Comparison of ENCODE assay signal across 22 cellular contexts in the genomic region with DNA sequence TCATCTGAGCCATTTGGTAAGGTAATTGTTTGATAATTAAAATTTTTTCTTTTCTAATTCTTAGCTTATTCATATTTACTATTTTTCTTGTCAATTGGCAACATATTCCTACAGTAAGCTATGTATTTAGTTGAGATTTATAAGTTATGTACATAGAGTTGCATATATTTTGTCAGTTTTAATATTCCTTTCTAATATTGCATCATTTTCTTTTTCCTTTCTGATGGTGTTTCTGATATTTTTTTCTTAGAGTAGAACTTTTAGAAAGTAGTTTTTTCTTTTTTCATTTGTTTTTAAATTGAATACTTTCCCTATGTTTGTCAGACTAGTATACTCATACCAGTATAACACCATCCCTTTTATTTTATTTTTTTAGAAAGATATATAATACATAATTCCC.
DNase-seq lines count a peak whose midpoint lies in the region; ATAC-seq, FAIRE-seq and TF ChIP-seq lines count a peak whose summit lies in the region.
"Had no signal": no experiment of that assay in that cellular context is flagged by ENCODE, and none has a peak within 500 bp of the region (broad histone marks: within the 10 kb centered on the region; RNA-seq: fewer than 3 reads in every experiment).

No MANE protein-coding gene starts in this region.

- in situ Hi-C loops in HepG2 (cut with HindIII; ENCODE audit: extremely low pct_ligation_motif_present, low pct_unique_long_range_greater_than_20kb) (no loop called here), K562 (cut with MboI) (no loop called here)

- H3K36me3 ChIP-seq in HepG2 (replicated peaks in 1 of 2; ENCODE audit: control insufficient read depth in 1 of 2, insufficient read depth in 2 of 2, low read length in 2 of 2) (no peaks in the 10 kb centered on the region), right lobe of liver (no peaks in the 10 kb centered on the region), K562 (ENCODE audit: control insufficient read depth, insufficient read depth, low read length) (no peaks in the 10 kb centered on the region)
- H3K36me3 ChIP-seq: BE2C, BLaER1 had no signal

- intact Hi-C loops in HepG2 (cut with micrococcal nuclease; ENCODE audit: unreplicated experiment) = no loop called here
- intact Hi-C loops in right lobe of liver (cut with DNase I) = no loop called here
- intact Hi-C loops in K562 (cut with micrococcal nuclease) = no loop called here

- no peak for TF ChIP-seq RAD21 in HepG2 (CRISPR knock-in tag; IDR thresholded peaks at IDR 0.05)
- TF ChIP-seq RAD21 in K562 (CRISPR knock-in tag; conservative IDR thresholded peaks at IDR 0.05 in 1 of 2, IDR thresholded peaks at IDR 0.05 in 1 of 2) = no peak

- H3K4me2 ChIP-seq in HepG2 (ENCODE audit: low read depth, low read length) = no peak overlapping the region
- no peak overlapping the region for H3K4me2 ChIP-seq in K562 (ENCODE audit: insufficient read depth, low read length)
- H3K4me2 ChIP-seq: BLaER1 had no signal

- DNase-seq in HepG2 (ENCODE audit: low spot score) (no peak), right lobe of liver (no peak), K562 (ENCODE audit: extremely low read depth in 1 of 4, low spot score in 3 of 4) (no peak), NCI-H345 treated with DMSO at 0.1 percent for 48 hours (lab: John Stamatoyannopoulos, UW; ENCODE audit: unreplicated experiment) (no peak)
- DNase-seq: ACHN; BE2C; C1 segment of cervical spinal cord; CD4-positive, alpha-beta memory T cell; CD4-positive, CD25-positive, alpha-beta regulatory T cell; CD8-positive, alpha-beta memory T cell; COR-L47; DMS 273 treated with DMSO at 0.1 percent for 48 hours; DMS153; DMS79 treated with DMSO at 0.1 percent for 48 hours; GDM1 had no signal

- no peak for ATAC-seq in HepG2
- ATAC-seq in right lobe of liver = no peak
- ATAC-seq in K562 = no peak
- no peak for ATAC-seq in GM21717 (IDR thresholded peaks at IDR 0.05; ENCODE audit: unreplicated experiment)
- ATAC-seq: GM12878 had no signal

- H3K79me2 ChIP-seq in HepG2 (ENCODE audit: insufficient read depth, low read length) = no peaks in the 10 kb centered on the region
- H3K79me2 ChIP-seq in K562 (ENCODE audit: control insufficient read depth, insufficient read depth, low read length) = no peaks in the 10 kb centered on the region

- no peaks in the 10 kb centered on the region for H3K9me3 ChIP-seq in HepG2 (ENCODE audit: low read length)
- no peaks in the 10 kb centered on the region for H3K9me3 ChIP-seq in right lobe of liver
- H3K9me3 ChIP-seq in K562 (replicated peaks; ENCODE audit: control insufficient read depth, insufficient read depth, low read depth, low read length) = no peaks in the 10 kb centered on the region
- H3K9me3 ChIP-seq: BE2C, BLaER1 had no signal

- no peak for TF ChIP-seq EP300 in HepG2 (IDR thresholded peaks at IDR 0.05; ENCODE audit: low read depth in 2 of 2, low read length in 2 of 2)
- TF ChIP-seq EP300 in HepG2 (CRISPR knock-in tag; IDR thresholded peaks at IDR 0.05; ENCODE audit: borderline replicate concordance) = no peak
- no peak for TF ChIP-seq EP300 in K562 (IDR thresholded peaks at IDR 0.05; ENCODE audit: low read length)

- H4K20me1 ChIP-seq in HepG2 (ENCODE audit: insufficient read depth, low read length) = no peaks in the 10 kb centered on the region
- no peaks in the 10 kb centered on the region for H4K20me1 ChIP-seq in K562 (replicated peaks; ENCODE audit: control insufficient read depth, insufficient read depth, low read length)
- H4K20me1 ChIP-seq: BLaER1 had no signal

- H3K4me1 ChIP-seq in HepG2 (ENCODE audit: insufficient read depth, low read length) = peaks cover 7% of the 10 kb centered on the region
- H3K4me1 ChIP-seq in right lobe of liver = no peaks in the 10 kb centered on the region
- no peaks in the 10 kb centered on the region for H3K4me1 ChIP-seq in K562 (replicated peaks in 1 of 2; ENCODE audit: control insufficient read depth in 2 of 2, insufficient read depth in 2 of 2, low read length in 2 of 2)
- H3K4me1 ChIP-seq: BE2C, BLaER1 had no signal

- TF ChIP-seq POLR2A in HepG2 (IDR thresholded peaks at IDR 0.05; ENCODE audit: insufficient read depth in 1 of 2, low read depth in 2 of 2, low read length in 2 of 2) (no peak), right lobe of liver (IDR thresholded peaks at IDR 0.05) (no peak), K562 (conservative IDR thresholded peaks at IDR 0.05) (no peak)

- POLR2A ChIA-PET in HepG2 (lab: Yijun Ruan, JAX) = interaction anchor here (0.8 kb wide), 1 partner anchor 62 kb away, joined by 3 read pairs; no protein-coding TSS in a partner anchor
- POLR2A ChIA-PET in K562 (lab: Yijun Ruan, JAX) = no interaction called here

- H3K4me3 ChIP-seq in HepG2 (replicated peaks in 1 of 3; ENCODE audit: insufficient read depth in 1 of 3, low read depth in 2 of 3, low read length in 3 of 3) (no peak overlapping the region), right lobe of liver (no peak overlapping the region), K562 (no peak overlapping the region)
- H3K4me3 ChIP-seq: BLaER1, GM12878 had no signal

- H2AFZ ChIP-seq in HepG2 (ENCODE audit: low read length) (no peak overlapping the region), K562 (ENCODE audit: low read depth, low read length) (no peak overlapping the region)

- no TSS peak for BruUV-seq in HepG2 (replicated peaks; lab: Mats Ljungman, UMichigan)
- BruUV-seq in K562 (replicated peaks; lab: Mats Ljungman, UMichigan) = no TSS peak

- H3K9ac ChIP-seq in HepG2 (ENCODE audit: insufficient read depth, low read depth, low read length) = no peak overlapping the region
- no peak overlapping the region for H3K9ac ChIP-seq in K562 (ENCODE audit: insufficient read depth in 1 of 2, low read depth in 2 of 2, low read length in 2 of 2)
- H3K9ac ChIP-seq: BLaER1 had no signal

- H3K27me3 ChIP-seq in HepG2 (ENCODE audit: control insufficient read depth in 1 of 2, insufficient read depth in 2 of 2, low read length in 2 of 2) (no peaks in the 10 kb centered on the region; a peak in 1 of 5 replicates), right lobe of liver (no peaks in the 10 kb centered on the region), K562 (ENCODE audit: control insufficient read depth in 2 of 2, insufficient read depth in 2 of 2, low read length in 2 of 2) (no peaks in the 10 kb centered on the region)
- H3K27me3 ChIP-seq: BE2C, BLaER1 had no signal

- H3K27ac ChIP-seq in HepG2 (ENCODE audit: extremely low read length, insufficient read depth, low read length) (no peak overlapping the region), right lobe of liver (no peak overlapping the region), K562 (ENCODE audit: extremely low read depth, low read depth, low read length) (no peak overlapping the region)
- H3K27ac ChIP-seq: 22Rv1, BLaER1 had no signal

- H3K9me1 ChIP-seq in K562 (ENCODE audit: control insufficient read depth, insufficient read depth, low read length) = no peaks in the 10 kb centered on the region

- FAIRE-seq in HepG2 (lab: Jason Lieb, UNC) (no peak), K562 (lab: Jason Lieb, UNC) (no peak), islet of Langerhans (lab: Jason Lieb, UNC) (peak; percentile 30)
- FAIRE-seq: GM12878, GM12892, GM18507 had no signal

- CTCF ChIA-PET in HepG2 (lab: Yijun Ruan, JAX; ENCODE audit: low intra/inter-chr PET ratio, low total read pairs) = no interaction called here
- CTCF ChIA-PET in K562 (lab: Yijun Ruan, JAX; ENCODE audit: low intra/inter-chr PET ratio) = no interaction called here

- TF ChIP-seq CTCF in HepG2 (CRISPR knock-in tag; IDR thresholded peaks at IDR 0.05) (no peak), right lobe of liver (IDR thresholded peaks at IDR 0.05) (no peak), K562 (IDR thresholded peaks at IDR 0.05 in 2 of 3, conservative IDR thresholded peaks at IDR 0.05 in 1 of 3; ENCODE audit: insufficient read depth in 2 of 3, low read depth in 1 of 3, low read length in 3 of 3) (no peak)

TF ChIP-seq in HepG2, 621 proteins besides CTCF, POLR2A, EP300 and RAD21:
- TF ChIP-seq ATF7 (IDR thresholded peaks at IDR 0.05) (peak; percentile 88), ATF7 (CRISPR knock-in tag; IDR thresholded peaks at IDR 0.05) (no peak), DR1 (CRISPR knock-in tag; IDR thresholded peaks at IDR 0.05) (no peak), ZNF350 (CRISPR knock-in tag; IDR thresholded peaks at IDR 0.05; ENCODE audit: borderline replicate concordance, low read depth) (no peak)
- TF ChIP-seq, protein P1, sequence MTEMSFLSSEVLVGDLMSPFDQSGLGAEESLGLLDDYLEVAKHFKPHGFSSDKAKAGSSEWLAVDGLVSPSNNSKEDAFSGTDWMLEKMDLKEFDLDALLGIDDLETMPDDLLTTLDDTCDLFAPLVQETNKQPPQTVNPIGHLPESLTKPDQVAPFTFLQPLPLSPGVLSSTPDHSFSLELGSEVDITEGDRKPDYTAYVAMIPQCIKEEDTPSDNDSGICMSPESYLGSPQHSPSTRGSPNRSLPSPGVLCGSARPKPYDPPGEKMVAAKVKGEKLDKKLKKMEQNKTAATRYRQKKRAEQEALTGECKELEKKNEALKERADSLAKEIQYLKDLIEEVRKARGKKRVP (CRISPR knock-in tag; IDR thresholded peaks at IDR 0.05) = 0 out of 4 replicates have a peak, but pooled peaks of 1 of the 2 experiments have one; percentile 19

TF ChIP-seq in K562, 482 proteins besides CTCF, POLR2A, EP300 and RAD21 (continues in another document):
- TF ChIP-seq MAFF (IDR thresholded peaks at IDR 0.05; ENCODE audit: low read length) (no peak), PRPF4 (IDR thresholded peaks at IDR 0.05; ENCODE audit: insufficient read depth, low read depth, low read length, poor library complexity, severe bottlenecking) (no peak), ZNF780A (CRISPR knock-in tag; IDR thresholded peaks at IDR 0.05) (no peak), SETDB1 (IDR thresholded peaks at IDR 0.05; ENCODE audit: low read length) (no peak), DDX20 (tag; IDR thresholded peaks at IDR 0.05; ENCODE audit: low read depth) (no peak), STAT5B (CRISPR knock-in tag; IDR thresholded peaks at IDR 0.05) (no peak), CEBPG (CRISPR knock-in tag; IDR thresholded peaks at IDR 0.05) (no peak), CEBPG (tag; conservative IDR thresholded peaks at IDR 0.05 in 1 of 2, IDR thresholded peaks at IDR 0.05 in 1 of 2) (peak in 1 of 2 experiments; percentile 70; a peak in 2 of 4 replicates)
- TF ChIP-seq, protein P2, sequence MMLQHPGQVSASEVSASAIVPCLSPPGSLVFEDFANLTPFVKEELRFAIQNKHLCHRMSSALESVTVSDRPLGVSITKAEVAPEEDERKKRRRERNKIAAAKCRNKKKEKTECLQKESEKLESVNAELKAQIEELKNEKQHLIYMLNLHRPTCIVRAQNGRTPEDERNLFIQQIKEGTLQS (IDR thresholded peaks at IDR 0.05) = peak; percentile 19; the same call in 1 of the 2 replicates
- TF ChIP-seq, protein P2 (CRISPR knock-in tag; conservative IDR thresholded peaks at IDR 0.05) = no peak
